ENCODE assay signal across 8 cellular contexts in the genomic region with DNA sequence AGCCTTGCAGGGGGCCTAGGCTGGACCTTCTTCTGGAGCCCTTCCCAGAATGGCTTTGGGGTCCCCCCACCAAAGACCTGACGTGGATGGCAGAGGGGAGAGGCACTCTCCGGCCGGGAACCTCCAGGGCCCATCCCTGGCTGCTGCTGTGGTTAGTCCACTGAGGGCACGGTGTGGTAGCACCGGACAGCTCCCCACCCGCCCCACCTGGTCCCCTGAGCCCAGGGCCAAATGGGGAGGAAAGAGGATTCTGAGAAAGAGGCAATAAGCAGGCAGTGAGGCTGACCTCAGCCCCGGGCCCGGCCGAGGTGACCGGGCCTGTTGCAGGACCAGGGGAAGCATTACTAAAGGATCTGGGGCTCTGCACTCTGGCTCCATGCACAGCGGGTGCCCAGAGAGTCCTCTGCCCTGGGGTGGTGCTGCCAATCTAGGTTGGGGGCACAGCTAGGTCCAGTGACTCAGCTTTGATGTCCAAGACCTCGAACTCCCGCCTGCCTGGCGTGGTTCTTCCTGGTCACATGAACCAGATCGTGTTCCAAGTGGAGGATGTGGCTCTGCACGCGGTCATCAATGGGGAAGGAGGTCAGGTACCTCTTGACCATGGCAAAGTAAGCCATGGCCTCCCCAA. TPM values are rescaled to one million over a fixed set of nuclear protein-coding genes. Genes with fewer than 3 reads are reported as not detected.
DNase-seq lines count a peak whose midpoint lies in the region; ATAC-seq and TF ChIP-seq lines count a peak whose summit lies in the region.

No MANE protein-coding gene starts in this region.

- RAD21 ChIA-PET in HCT116 (lab: Charles Lee; ENCODE audit: low non-redundant PET in 1 of 2, low total read pairs in 2 of 2, uncharacterized antibody in 2 of 2, unreplicated experiment in 2 of 2), result no interaction called here

- TF ChIP-seq POLR2A in HCT116 (IDR thresholded peaks at IDR 0.05; ENCODE audit: borderline replicate concordance, extremely low read depth, insufficient read depth, insufficient read length) (no peak), tibial nerve (IDR thresholded peaks at IDR 0.05) (no peak)

- intact Hi-C loops in HCT116 (cut with micrococcal nuclease), result no loop called here
- intact Hi-C loops in naive thymus-derived CD4-positive, alpha-beta T cell (cut with micrococcal nuclease), result no loop called here

- peaks cover 0 to 1% (median 0%) of the 10 kb centered on the region in 11 donors for H3K9me3 Mint-ChIP-seq in naive thymus-derived CD4-positive, alpha-beta T cell

- H3K9me3 ChIP-seq in HCT116 (ENCODE audit: control insufficient read depth in 1 of 2, insufficient read depth in 1 of 2, low read depth in 1 of 2, low read length in 2 of 2) (no peaks in the 10 kb centered on the region), tibial nerve (no peaks in the 10 kb centered on the region)
- no peaks in the 10 kb centered on the region for H3K9me3 ChIP-seq in naive thymus-derived CD4-positive, alpha-beta T cell (ENCODE audit: control insufficient read depth in 2 of 3, low read length in 3 of 3)

- WGBS in tibial nerve, 2 donors, result 65 to 83% methylated on average over 10 to 16 of the region's 17 CpGs

- H3K9ac ChIP-seq in HCT116 (ENCODE audit: low read length), result no peak overlapping the region

- H4K20me1 ChIP-seq in HCT116 (ENCODE audit: insufficient read depth), result no peaks in the 10 kb centered on the region

- H3K36me3 ChIP-seq in ACC112 (ENCODE audit: insufficient read depth, low read length), result peaks cover 2% of the 10 kb centered on the region; the same call in 1 of the 2 replicates
- peaks cover 0 to 8% of the 10 kb centered on the region in 2 experiments; a peak in 1 of 4 replicates for H3K36me3 ChIP-seq in HCT116 (ENCODE audit: control insufficient read depth in 1 of 2, insufficient read depth in 2 of 2, low read length in 2 of 2)
- no peaks in the 10 kb centered on the region for H3K36me3 ChIP-seq in brain microvascular endothelial cell (replicated peaks)
- H3K36me3 ChIP-seq in naive thymus-derived CD4-positive, alpha-beta T cell (ENCODE audit: control insufficient read depth in 2 of 3, insufficient read depth in 3 of 3, low read length in 3 of 3), result peaks cover 0 to 7% (median 0%) of the 10 kb centered on the region in 3 experiments
- peaks cover 0 to 22% (median 0%) of the 10 kb centered on the region in 3 donors for H3K36me3 ChIP-seq in tibial nerve

- H3K9me2 ChIP-seq in HCT116 (ENCODE audit: insufficient read depth), result no peaks in the 10 kb centered on the region

- peak overlapping the region; percentile 98 for H3K4me3 ChIP-seq in ACC112 (ENCODE audit: low read depth, low read length)
- H3K4me3 ChIP-seq in HCT116 (replicated peaks in 1 of 2; ENCODE audit: low read depth in 1 of 2, low read length in 2 of 2), result no peak overlapping the region
- H3K4me3 ChIP-seq in brain microvascular endothelial cell (ENCODE audit: low read depth, low read length), result peak overlapping the region; percentile 17
- no peak overlapping the region for H3K4me3 ChIP-seq in naive thymus-derived CD4-positive, alpha-beta T cell (ENCODE audit: low read length)
- H3K4me3 ChIP-seq in tibial nerve, result peak overlapping the region in 1 of 4 donors; percentile 68

- CTCF ChIA-PET in HCT116 (lab: Charles Lee), result interaction anchor here (1.0 kb wide), 1 partner anchor 107 kb away, joined by 3 read pairs; no protein-coding TSS in a partner anchor
- CTCF ChIA-PET in naive thymus-derived CD4-positive, alpha-beta T cell (lab: Charles Lee), result interaction anchor here (0.5 to 8.4 kb wide), 3 partner anchors 35 to 247 kb away, joined by 3 to 82 read pairs (median 3); a partner anchor contains a TSS

- no peak for TF ChIP-seq EP300 in tibial nerve (IDR thresholded peaks at IDR 0.05)

- TF ChIP-seq CTCF in HCT116 (IDR thresholded peaks at IDR 0.05 in 2 of 3, conservative IDR thresholded peaks at IDR 0.05 in 1 of 3; ENCODE audit: borderline replicate concordance in 1 of 3, insufficient read depth in 1 of 3, low read depth in 2 of 3, low read length in 2 of 3), result no peak
- no peak for TF ChIP-seq CTCF in brain microvascular endothelial cell (IDR thresholded peaks at IDR 0.05; ENCODE audit: low read depth, low read length, missing control alignments)
- no peak for TF ChIP-seq CTCF in GM10266 (IDR thresholded peaks at IDR 0.05; ENCODE audit: control insufficient read depth, insufficient read depth, low read depth, missing control alignments)
- no peak for TF ChIP-seq CTCF in tibial nerve (IDR thresholded peaks at IDR 0.05)

- peaks cover 32% of the 10 kb centered on the region for H3K79me2 ChIP-seq in ACC112 (ENCODE audit: control insufficient read depth, insufficient read depth, low read length, unreplicated experiment)
- peaks cover 27% of the 10 kb centered on the region for H3K79me2 ChIP-seq in HCT116 (ENCODE audit: insufficient read depth, low read length)

- peaks cover 0 to 18% (median 0%) of the 10 kb centered on the region in 5 donors for H3K27me3 Mint-ChIP-seq in naive thymus-derived CD4-positive, alpha-beta T cell

- no peak for DNase-seq in HCT116 (ENCODE audit: low read depth, low spot score)
- DNase-seq in brain microvascular endothelial cell, result no peak
- DNase-seq in naive thymus-derived CD4-positive, alpha-beta T cell, result no peak
- no peak for DNase-seq in GM10266 (ENCODE audit: extremely low spot score)
- DNase-seq in tibial nerve (ENCODE audit: low spot score in 2 of 2), result no peak

- no peaks in the 10 kb centered on the region for H3K27me3 ChIP-seq in ACC112 (ENCODE audit: insufficient read depth, low read length)
- H3K27me3 ChIP-seq in HCT116 (ENCODE audit: insufficient read depth, low read length), result no peaks in the 10 kb centered on the region
- H3K27me3 ChIP-seq in brain microvascular endothelial cell (replicated peaks), result peaks cover under 1% of the 10 kb centered on the region
- no peaks in the 10 kb centered on the region for H3K27me3 ChIP-seq in naive thymus-derived CD4-positive, alpha-beta T cell (ENCODE audit: control insufficient read depth in 2 of 2, insufficient read depth in 2 of 2, low read length in 2 of 2)
- H3K27me3 ChIP-seq in tibial nerve, result no peaks in the 10 kb centered on the region

- H3K4me2 ChIP-seq in HCT116 (ENCODE audit: low read length), result peak overlapping the region; percentile 88; the same call in 1 of the 2 replicates

- TF ChIP-seq RAD21 in HCT116 (IDR thresholded peaks at IDR 0.05; ENCODE audit: low read depth), result no peak

- H3K27ac ChIP-seq in ACC112 (ENCODE audit: low read depth, low read length) (no peak overlapping the region), HCT116 (ENCODE audit: low read depth, low read length) (no peak overlapping the region; the same call in 1 of the 2 replicates), brain microvascular endothelial cell (no peak overlapping the region), tibial nerve (peak overlapping the region in 2 of 4 donors; percentile 48 to 54)
- H3K27ac ChIP-seq in naive thymus-derived CD4-positive, alpha-beta T cell (ENCODE audit: low read depth, low read length), result peak overlapping the region; percentile 9

- H2AFZ ChIP-seq in ACC112 (ENCODE audit: low read length, unreplicated experiment), result no peak overlapping the region
- no peak overlapping the region for H2AFZ ChIP-seq in HCT116 (ENCODE audit: low read depth, low read length, poor library complexity, severe bottlenecking)

- H3K27ac Mint-ChIP-seq in naive thymus-derived CD4-positive, alpha-beta T cell, result peak overlapping the region in 6 of 9 donors; percentile 53 to 80 (median 69)

- peaks cover 36% of the 10 kb centered on the region for H3K4me1 ChIP-seq in ACC112 (ENCODE audit: control insufficient read depth, insufficient read depth, low read length, unreplicated experiment)
- peaks cover 25 to 47% of the 10 kb centered on the region in 2 experiments for H3K4me1 ChIP-seq in HCT116 (ENCODE audit: control insufficient read depth in 1 of 2, insufficient read depth in 2 of 2, low read length in 2 of 2)
- H3K4me1 ChIP-seq in naive thymus-derived CD4-positive, alpha-beta T cell (ENCODE audit: control insufficient read depth in 2 of 2, insufficient read depth in 2 of 2, low read length in 2 of 2), result peaks cover 12 to 13% of the 10 kb centered on the region in 2 donors
- peaks cover 0 to 73% (median 30%) of the 10 kb centered on the region in 4 donors for H3K4me1 ChIP-seq in tibial nerve

- H3K36me3 Mint-ChIP-seq in naive thymus-derived CD4-positive, alpha-beta T cell, result peaks cover 0 to 5% (median 0%) of the 10 kb centered on the region in 5 donors

- BruUV-seq in HCT116 (replicated peaks; lab: Mats Ljungman, UMichigan), result TSS peak; percentile 88

- peak overlapping the region in 9 of 10 donors; percentile 43 to 81 (median 56) for H3K4me3 Mint-ChIP-seq in naive thymus-derived CD4-positive, alpha-beta T cell

- POLR2A ChIA-PET in HCT116 (lab: Charles Lee), result no interaction called here
- POLR2A ChIA-PET in naive thymus-derived CD4-positive, alpha-beta T cell (lab: Charles Lee), result interaction anchor here (0.6 to 6.0 kb wide), 5 partner anchors 11 to 571 kb away, joined by 3 to 85 read pairs (median 4); a partner anchor contains a TSS

- ATAC-seq in HCT116 (no peak), GM19035 (IDR thresholded peaks at IDR 0.05; ENCODE audit: unreplicated experiment) (no peak), GM21528 (IDR thresholded peaks at IDR 0.05; ENCODE audit: low FRiP score, unreplicated experiment) (no peak)
- ATAC-seq in naive thymus-derived CD4-positive, alpha-beta T cell, result no peak

- in situ Hi-C loops in brain microvascular endothelial cell (cut with HindIII; ENCODE audit: low pct_ligation_motif_present, low sequenced_read_pairs), result no loop called here

- H3K4me1 Mint-ChIP-seq in naive thymus-derived CD4-positive, alpha-beta T cell, result peaks cover 38 to 59% (median 57%) of the 10 kb centered on the region in 7 donors

RNA-seq across cellular contexts. Expression of a gene that starts 2.2 kb away (rescaled TPM):
- total RNA-seq in HCT116 (2021; ENCODE audit: unreplicated experiment), result 67.2 TPM
- polyA plus RNA-seq in HCT116 (2012), result 40.7 and 42.0 TPM in 2 replicates
- total RNA-seq in naive thymus-derived CD4-positive, alpha-beta T cell, result 10 to 100 TPM; 35.3 to 73.6 (median 50.0) TPM
- polyA plus RNA-seq in naive thymus-derived CD4-positive, alpha-beta T cell, result 1 to 10 TPM; 1.3 to 1.8 TPM
- 100 to 1,000 TPM in 2 of 4 donors, 10 to 100 TPM in 2; 72.8 to 109 (median 100) TPM for total RNA-seq in tibial nerve

RNA-seq across cellular contexts. Expression of a gene that starts 3.1 kb away (rescaled TPM):
- 0.93 TPM for total RNA-seq in HCT116 (2021; ENCODE audit: unreplicated experiment)
- 0.74 and 0.83 TPM in 2 replicates for polyA plus RNA-seq in HCT116 (2012)
- under 1 TPM in 3 of 5 experiments, not detected in 2; 0.24 to 0.32 (median 0.29) TPM for total RNA-seq in naive thymus-derived CD4-positive, alpha-beta T cell
- not detected for polyA plus RNA-seq in naive thymus-derived CD4-positive, alpha-beta T cell
- 1 to 10 TPM in 2 of 4 donors, not detected in 2; 1.1 to 1.8 TPM for total RNA-seq in tibial nerve

RNA-seq across cellular contexts. Expression of a gene that starts 11.8 kb away (rescaled TPM):
- total RNA-seq in HCT116 (2021; ENCODE audit: unreplicated experiment), result 223 TPM
- 175 and 226 TPM in 2 replicates for polyA plus RNA-seq in HCT116 (2012)
- total RNA-seq in naive thymus-derived CD4-positive, alpha-beta T cell, result 100 to 1,000 TPM; 166 to 392 (median 281) TPM
- 10 to 100 TPM; 37.0 to 45.7 TPM for polyA plus RNA-seq in naive thymus-derived CD4-positive, alpha-beta T cell
- 10 to 100 TPM; 33.0 to 65.4 (median 43.9) TPM for total RNA-seq in tibial nerve

RNA-seq across cellular contexts. Expression of a gene that starts 16.8 kb away (rescaled TPM):
- total RNA-seq in HCT116 (2021; ENCODE audit: unreplicated experiment), result 99.4 TPM
- 71.0 and 92.8 TPM in 2 replicates for polyA plus RNA-seq in HCT116 (2012)
- 10 to 100 TPM; 14.0 to 27.4 (median 18.4) TPM for total RNA-seq in naive thymus-derived CD4-positive, alpha-beta T cell
- polyA plus RNA-seq in naive thymus-derived CD4-positive, alpha-beta T cell, result 10 to 100 TPM; 20.7 to 21.7 TPM
- 10 to 100 TPM; 14.4 to 32.4 (median 22.2) TPM for total RNA-seq in tibial nerve

RNA-seq across cellular contexts. Expression of a gene that starts 36.0 kb away (rescaled TPM):
- total RNA-seq in HCT116 (2021; ENCODE audit: unreplicated experiment), result 12.1 TPM
- polyA plus RNA-seq in HCT116 (2012), result 8.7 and 9.0 TPM in 2 replicates
- 10 to 100 TPM in 4 of 5 experiments, 1 to 10 TPM in 1; 7.9 to 14.0 (median 10.8) TPM for total RNA-seq in naive thymus-derived CD4-positive, alpha-beta T cell
- polyA plus RNA-seq in naive thymus-derived CD4-positive, alpha-beta T cell, result 10 to 100 TPM; 19.8 to 25.9 TPM
- total RNA-seq in tibial nerve, result 10 to 100 TPM in 3 of 4 donors, 1 to 10 TPM in 1; 9.4 to 20.7 (median 14.9) TPM

Comparison
In these comparisons a context has a peak if more than half of its experiments do, and no peak if none do; other contexts are left out.
1. H3K4me3 ChIP-seq: peak in ACC112 (single experiment) and brain microvascular endothelial cell (single experiment); none in HCT116 (0 of 2) and naive thymus-derived CD4-positive, alpha-beta T cell (single experiment).